In genomic region chr17:30336369-30337171, GRCh38 we compare ENCODE assay signal across 8 cellular contexts. TPM values are rescaled to one million over a fixed set of nuclear protein-coding genes. Genes with fewer than 3 reads are reported as not detected.
DNase-seq lines count a peak whose midpoint lies in the region; ATAC-seq and TF ChIP-seq lines count a peak whose summit lies in the region.

No MANE protein-coding gene starts in this region.

- H3K79me2 ChIP-seq in GM23338 (replicated peaks; ENCODE audit: insufficient read depth) = no peaks in the 10 kb centered on the region

- ATAC-seq in GM23338 (peak; percentile 65), GM18502 (IDR thresholded peaks at IDR 0.05; ENCODE audit: poor library complexity, unreplicated experiment) (no peak), aorta (ENCODE audit: low FRiP score) (no peak)
- ATAC-seq in effector memory CD8-positive, alpha-beta T cell (replicated peaks) = peak; percentile 43

- no peaks in the 10 kb centered on the region; the same call in 1 of the 2 replicates for H3K9me2 ChIP-seq in GM23338 (ENCODE audit: insufficient read depth)

- H3K27me3 Mint-ChIP-seq in GM23338 (ENCODE audit: insufficient read depth, low read depth, poor library complexity) (peaks cover 8% of the 10 kb centered on the region), osteocyte (ENCODE audit: unreplicated experiment) (peaks cover 2% of the 10 kb centered on the region)
- no peaks in the 10 kb centered on the region for H3K27me3 Mint-ChIP-seq in effector memory CD8-positive, alpha-beta T cell

- H3K4me2 ChIP-seq in GM23338 = no peak overlapping the region

- no peak overlapping the region for H3K27ac Mint-ChIP-seq in GM23338
- H3K27ac Mint-ChIP-seq in effector memory CD8-positive, alpha-beta T cell = no peak overlapping the region
- no peak overlapping the region for H3K27ac Mint-ChIP-seq in osteocyte (ENCODE audit: unreplicated experiment)

- H3F3A ChIP-seq in GM23338 (replicated peaks; ENCODE audit: low read depth) = no peaks in the 10 kb centered on the region

- H3K4me3 ChIP-seq in AG10803 (ENCODE audit: low read length) (no peak overlapping the region), GM23338 (no peak overlapping the region), aorta (ENCODE audit: low read length in 2 of 2) (no peak overlapping the region)

- H2AFZ ChIP-seq in GM23338 = no peak overlapping the region

- DNase-seq in AG10803 (ENCODE audit: low read depth) = peak; percentile 24
- peak; percentile 88 for DNase-seq in GM23338 (ENCODE audit: low spot score)
- peak; percentile 88 for DNase-seq in NCI-H524 treated with DMSO at 0.1 percent for 48 hours (lab: John Stamatoyannopoulos, UW)
- DNase-seq in activated CD4-positive, alpha-beta T cell treated with anti-CD3 and anti-CD28 coated beads, Interleukin-2, amount 50 U/mL, for 1 hour = peak; percentile 53
- DNase-seq in effector memory CD8-positive, alpha-beta T cell = peak; percentile 58 to 67 (median 62)
- DNase-seq in osteocyte (ENCODE audit: extremely low spot score, unreplicated experiment) = peak; percentile 36
- no peak for DNase-seq in aorta

- no peak overlapping the region for H3K4me3 Mint-ChIP-seq in GM23338
- H3K4me3 Mint-ChIP-seq in effector memory CD8-positive, alpha-beta T cell = peak overlapping the region in 1 of 2 donors; percentile 38
- H3K4me3 Mint-ChIP-seq in osteocyte (ENCODE audit: unreplicated experiment) = no peak overlapping the region

- H3K27ac ChIP-seq in GM23338 (ENCODE audit: low read depth) (no peak overlapping the region), aorta (ENCODE audit: low read depth in 1 of 2, low read length in 2 of 2) (no peak overlapping the region)

- no peaks in the 10 kb centered on the region; the same call in 2 of the 3 replicates for H3K9me3 Mint-ChIP-seq in GM23338
- H3K9me3 Mint-ChIP-seq in effector memory CD8-positive, alpha-beta T cell = peaks cover 0 to 2% of the 10 kb centered on the region in 2 donors
- no peaks in the 10 kb centered on the region for H3K9me3 Mint-ChIP-seq in osteocyte (ENCODE audit: unreplicated experiment)

- intact Hi-C loops in aorta (cut with DNase I) = loop anchor here in 1 of 2 donors (5.0 kb wide), 1 partner anchor 214 kb away; no protein-coding TSS in a partner anchor

- H3K9me3 ChIP-seq in aorta (ENCODE audit: control insufficient read depth, low read length) = no peaks in the 10 kb centered on the region

- peak; percentile 41 for TF ChIP-seq CTCF in AG10803 (conservative IDR thresholded peaks at IDR 0.05; ENCODE audit: low read length)
- peak; percentile 72 to 88 for TF ChIP-seq CTCF in GM23338 (conservative IDR thresholded peaks at IDR 0.05; ENCODE audit: low read depth in 2 of 2)
- peak; percentile 62 for TF ChIP-seq CTCF in osteocyte (IDR thresholded peaks at IDR 0.05)

- H3K36me3 Mint-ChIP-seq in GM23338 (ENCODE audit: low read depth) = no peaks in the 10 kb centered on the region
- peaks cover 4% of the 10 kb centered on the region for H3K36me3 Mint-ChIP-seq in effector memory CD8-positive, alpha-beta T cell (ENCODE audit: insufficient read depth)
- H3K36me3 Mint-ChIP-seq in osteocyte (ENCODE audit: unreplicated experiment) = no peaks in the 10 kb centered on the region

- 52 to 60% methylated on average over 8 of the region's 8 CpGs for WGBS in aorta, 2 donors

- H3K27me3 ChIP-seq in GM23338 (ENCODE audit: insufficient read depth) (no peaks in the 10 kb centered on the region), aorta (ENCODE audit: control insufficient read depth in 1 of 2, insufficient read depth in 2 of 2, low read length in 1 of 2) (no peaks in the 10 kb centered on the region)

- H3K4me1 ChIP-seq in GM23338 (ENCODE audit: insufficient read depth) = no peaks in the 10 kb centered on the region
- no peaks in the 10 kb centered on the region for H3K4me1 ChIP-seq in aorta (ENCODE audit: control insufficient read depth in 1 of 2, insufficient read depth in 2 of 2, low read length in 2 of 2)

- H3K4me1 Mint-ChIP-seq in GM23338 = peaks cover 13% of the 10 kb centered on the region
- peaks cover 28 to 31% of the 10 kb centered on the region in 2 donors for H3K4me1 Mint-ChIP-seq in effector memory CD8-positive, alpha-beta T cell (ENCODE audit: low read depth in 2 of 2)
- peaks cover 37% of the 10 kb centered on the region for H3K4me1 Mint-ChIP-seq in osteocyte (ENCODE audit: unreplicated experiment)

- 0 out of 2 replicates have a peak, but pooled peaks cover 3% of the 10 kb centered on the region for H4K20me1 ChIP-seq in GM23338 (replicated peaks; ENCODE audit: insufficient read depth)

- no peaks in the 10 kb centered on the region for H3K36me3 ChIP-seq in GM23338 (ENCODE audit: insufficient read depth)
- H3K36me3 ChIP-seq in aorta (ENCODE audit: control insufficient read depth in 1 of 2, insufficient read depth in 2 of 2, low read length in 1 of 2) = no peaks in the 10 kb centered on the region

TF ChIP-seq in GM23338, 12 proteins besides CTCF, POLR2A, EP300 and RAD21 (continues in another document):
- TF ChIP-seq ZNF462 (CRISPR knock-in tag; IDR thresholded peaks at IDR 0.05) (peak; percentile 10; the same call in 1 of the 2 replicates), JUNB (IDR thresholded peaks at IDR 0.05; ENCODE audit: unreplicated experiment) (no peak), STAT1 (IDR thresholded peaks at IDR 0.05; ENCODE audit: unreplicated experiment) (no peak), NANOG (IDR thresholded peaks at IDR 0.05; ENCODE audit: borderline replicate concordance) (no peak)

RNA-seq across cellular contexts. Expression of gene TMIGD1, which starts 2.7 kb away (rescaled TPM):
- total RNA-seq in GM23338 (2014; rRNA removed; shearing (Covaris generic)) = not detected in 2 replicates
- polyA plus RNA-seq in GM23338 (2016; fragmentation: Nextera tagmentation; extraction: Ambion mirVana) (not detected in 2 replicates), aorta (1 to 10 TPM in 1 of 2 donors, not detected in 1; 1.9 TPM)
- total RNA-seq in osteocyte (not detected in 2 replicates), aorta (not detected)

RNA-seq across cellular contexts. Expression of gene CPD, which starts 42.2 kb away (rescaled TPM):
- 54.7 and 57.8 TPM in 2 replicates for total RNA-seq in GM23338 (2014; rRNA removed; shearing (Covaris generic))
- polyA plus RNA-seq in GM23338 (2016; fragmentation: Nextera tagmentation; extraction: Ambion mirVana) (6.2 and 6.3 TPM in 2 replicates), aorta (1 to 10 TPM; 4.1 to 6.5 TPM)
- total RNA-seq in osteocyte (70.1 and 72.4 TPM in 2 replicates), aorta (10 to 100 TPM; 48.8 to 58.5 TPM)

RNA-seq across cellular contexts. Expression of gene BLMH, which starts 44.8 kb away (rescaled TPM):
- total RNA-seq in GM23338 (2014; rRNA removed; shearing (Covaris generic)) = 58.7 and 63.1 TPM in 2 replicates
- polyA plus RNA-seq in GM23338 (2016; fragmentation: Nextera tagmentation; extraction: Ambion mirVana) (32.1 and 36.4 TPM in 2 replicates), aorta (10 to 100 TPM; 20.0 to 26.3 TPM)
- total RNA-seq in osteocyte (67.0 TPM in 2 replicates), aorta (10 to 100 TPM; 28.5 to 37.8 TPM)

Comparison
In these comparisons a context has a peak if more than half of its experiments do, and no peak if none do; other contexts are left out.
1. DNase-seq: peak in AG10803 (single experiment), GM23338 (single experiment), NCI-H524 treated with DMSO at 0.1 percent for 48 hours (single experiment), activated CD4-positive, alpha-beta T cell treated with anti-CD3 and anti-CD28 coated beads, Interleukin-2, amount 50 U/mL, for 1 hour (single experiment), effector memory CD8-positive, alpha-beta T cell (3 of 3) and osteocyte (single experiment); none in aorta (0 of 2).
2. ATAC-seq: peak in GM23338 (single experiment) and effector memory CD8-positive, alpha-beta T cell (single experiment); none in GM18502 (single experiment) and aorta (single experiment).
3. Peak in every context shown above with its lines, with median percentiles within 50 percentile points of each other: CTCF ChIP-seq.